In genomic region chr6:31546962-31547726, GRCh38 we compare ENCODE assay signal across 1 cellular context.
A peak's percentile ranks its signal among the peaks of the same experiment; 100 is the strongest.
TF ChIP-seq lines count a peak whose summit lies in the region.

Gene NFKBIL1 (plus strand): TSS chr6:31547608. CDS start chr6:31547695, 87 bp downstream.

TF ChIP-seq in K562, 482 proteins besides CTCF, POLR2A, EP300 and RAD21 (continued from another document and continues in another):
- TF ChIP-seq BCOR (IDR thresholded peaks at IDR 0.05), result peak; percentile 51; the same call in 1 of the 2 replicates
- TF ChIP-seq RFX1 (IDR thresholded peaks at IDR 0.05), result no peak
- peak in 1 of 2 experiments; percentile 81; a peak in 2 of 4 replicates for TF ChIP-seq RCOR1 (IDR thresholded peaks at IDR 0.05; ENCODE audit: borderline replicate concordance in 1 of 2, low read depth in 2 of 2, low read length in 2 of 2)
- TF ChIP-seq TEAD1 (CRISPR knock-in tag; IDR thresholded peaks at IDR 0.05), result 0 out of 4 replicates have a peak, but pooled peaks of 1 of the 2 experiments have one; percentile 33
- TF ChIP-seq ETS2 (tag; IDR thresholded peaks at IDR 0.05; ENCODE audit: borderline replicate concordance, poor library complexity, severe bottlenecking), result no peak
- peak; percentile 63 for TF ChIP-seq EGR1 (conservative IDR thresholded peaks at IDR 0.05)
- TF ChIP-seq KLF6 (CRISPR knock-in tag; IDR thresholded peaks at IDR 0.05; ENCODE audit: borderline replicate concordance), result peak; percentile 92
- no peak for TF ChIP-seq ZNF212 (CRISPR knock-in tag; IDR thresholded peaks at IDR 0.05)
- no peak for TF ChIP-seq ZNF140 (CRISPR knock-in tag; IDR thresholded peaks at IDR 0.05)
- TF ChIP-seq ZNF512 (tag; IDR thresholded peaks at IDR 0.05), result peak; percentile 99
- TF ChIP-seq NR4A1 (CRISPR knock-in tag; IDR thresholded peaks at IDR 0.05), result no peak
- peak; percentile 64; the same call in 1 of the 2 replicates for TF ChIP-seq NR4A1 (tag; IDR thresholded peaks at IDR 0.05)
- peak; percentile 41 for TF ChIP-seq ATF3 (IDR thresholded peaks at IDR 0.05)
- TF ChIP-seq ATF3 (CRISPR knock-in tag; conservative IDR thresholded peaks at IDR 0.05), result no peak
- TF ChIP-seq ZBTB40 (IDR thresholded peaks at IDR 0.05), result peak; percentile 100
- TF ChIP-seq ZBTB40 (CRISPR knock-in tag; IDR thresholded peaks at IDR 0.05), result no peak
- TF ChIP-seq KDM2B (CRISPR knock-in tag; IDR thresholded peaks at IDR 0.05), result no peak
- peak; percentile 14 for TF ChIP-seq SAP30 (IDR thresholded peaks at IDR 0.05; ENCODE audit: borderline replicate concordance, insufficient read depth, low read depth, low read length, poor library complexity, severe bottlenecking)
- TF ChIP-seq ZNF57 (CRISPR knock-in tag; IDR thresholded peaks at IDR 0.05), result 0 out of 2 replicates have a peak, but pooled peaks have one; percentile 38
- TF ChIP-seq ZNF146 (CRISPR knock-in tag; IDR thresholded peaks at IDR 0.05; ENCODE audit: unreplicated experiment), result no peak
- TF ChIP-seq SMARCE1 (IDR thresholded peaks at IDR 0.05), result no peak
- 0 out of 2 replicates have a peak, but pooled peaks have one; percentile 6 for TF ChIP-seq ZNF449 (CRISPR knock-in tag; IDR thresholded peaks at IDR 0.05)
- peak; percentile 27; the same call in 1 of the 2 replicates for TF ChIP-seq MAFK (IDR thresholded peaks at IDR 0.05; ENCODE audit: low read length)
- no peak for TF ChIP-seq ATF1 (CRISPR knock-in tag; IDR thresholded peaks at IDR 0.05)
- TF ChIP-seq ATF1 (tag; IDR thresholded peaks at IDR 0.05), result peak; percentile 96
- peak; percentile 91 for TF ChIP-seq NFRKB (IDR thresholded peaks at IDR 0.05; ENCODE audit: low read depth)
- TF ChIP-seq HCFC1 (IDR thresholded peaks at IDR 0.05; ENCODE audit: low read depth, low read length), result peak; percentile 99
- TF ChIP-seq ZBTB11 (CRISPR knock-in tag; IDR thresholded peaks at IDR 0.05), result peak; percentile 95 to 99 (median 97)
- TF ChIP-seq NR2C2 (CRISPR knock-in tag; IDR thresholded peaks at IDR 0.05), result peak; percentile 83
- TF ChIP-seq NR2C2 (tag; IDR thresholded peaks at IDR 0.05), result peak; percentile 97
- peak; percentile 93 for TF ChIP-seq NFATC3 (IDR thresholded peaks at IDR 0.05)
- peak; percentile 99 for TF ChIP-seq SP1 (CRISPR knock-in tag; IDR thresholded peaks at IDR 0.05)
- TF ChIP-seq RBM17 (IDR thresholded peaks at IDR 0.05; ENCODE audit: borderline replicate concordance, low read depth, low read length), result no peak
- TF ChIP-seq FIP1L1 (IDR thresholded peaks at IDR 0.05; ENCODE audit: low read depth, low read length, poor library complexity, severe bottlenecking), result no peak
- TF ChIP-seq PREB (CRISPR knock-in tag; IDR thresholded peaks at IDR 0.05), result no peak
- peak in 1 of 2 experiments; percentile 85 for TF ChIP-seq MAZ (CRISPR knock-in tag; conservative IDR thresholded peaks at IDR 0.05 in 1 of 2, IDR thresholded peaks at IDR 0.05 in 1 of 2)
- TF ChIP-seq MTA3 (IDR thresholded peaks at IDR 0.05; ENCODE audit: borderline replicate concordance), result peak; percentile 51
- 0 out of 2 replicates have a peak, but pooled peaks have one; percentile 64 for TF ChIP-seq ZNF551 (CRISPR knock-in tag; IDR thresholded peaks at IDR 0.05)
- TF ChIP-seq DMBX1 (CRISPR knock-in tag; IDR thresholded peaks at IDR 0.05; ENCODE audit: borderline replicate concordance), result peak; percentile 72; the same call in 1 of the 2 replicates
- TF ChIP-seq SIRT6 (IDR thresholded peaks at IDR 0.05; ENCODE audit: low read depth, low read length), result no peak
- no peak for TF ChIP-seq U2AF2 (optimal IDR thresholded peaks at IDR 0.05; ENCODE audit: low read depth, low read length)
- peak; percentile 53 to 95 (median 83) for TF ChIP-seq YY1 (IDR thresholded peaks at IDR 0.05; ENCODE audit: borderline replicate concordance in 1 of 3, control insufficient read depth in 1 of 3, extremely low read depth in 1 of 3, insufficient read depth in 3 of 3, insufficient read length in 1 of 3, insufficient replicate concordance in 2 of 3, low read depth in 1 of 3, low read length in 2 of 3)
- peak; percentile 84 for TF ChIP-seq ATF7 (IDR thresholded peaks at IDR 0.05)
- TF ChIP-seq GTF2F1 (IDR thresholded peaks at IDR 0.05; ENCODE audit: low read depth, low read length), result 0 out of 2 replicates have a peak, but pooled peaks have one; percentile 26
- peak; percentile 29; the same call in 1 of the 2 replicates for TF ChIP-seq ZNF24 (IDR thresholded peaks at IDR 0.05)
- peak; percentile 93 for TF ChIP-seq XRCC5 (IDR thresholded peaks at IDR 0.05; ENCODE audit: low read depth, low read length)
- TF ChIP-seq TAF7 (tag; IDR thresholded peaks at IDR 0.05), result peak; percentile 77
- peak; percentile 31; the same call in 1 of the 2 replicates for TF ChIP-seq RFX5 (IDR thresholded peaks at IDR 0.05; ENCODE audit: low read depth, low read length)
- TF ChIP-seq HOXB6 (CRISPR knock-in tag; IDR thresholded peaks at IDR 0.05; ENCODE audit: borderline replicate concordance), result no peak
- peak; percentile 61 for TF ChIP-seq GMEB1 (CRISPR knock-in tag; IDR thresholded peaks at IDR 0.05)
